In genomic region chr1:4268262-4268889, GRCh38 we compare ENCODE assay signal across 16 cellular contexts.
"Had no signal": no experiment of that assay in that cellular context is flagged by ENCODE, and none has a peak within 500 bp of the region (broad histone marks: within the 10 kb centered on the region; RNA-seq: fewer than 3 reads in every experiment).

No MANE protein-coding gene starts in this region.

- H3K36me3 ChIP-seq: colonic mucosa, pancreas, prostate gland, tibial nerve, upper lobe of right lung, vagina had no signal

- H3K9me3 ChIP-seq: colonic mucosa, pancreas, prostate gland, testis, tibial nerve, upper lobe of right lung, vagina had no signal

- H3K4me3 ChIP-seq: colonic mucosa, pancreas, prostate gland, testis, tibial nerve, upper lobe of right lung, vagina had no signal

- H3K9me3 Mint-ChIP-seq: stimulated activated naive B cell treated with anti-CD40 and anti-IgM and Interleukin-4, amounts not matched to agents 10 μg/mL and 1 μg/mL and 100 μg/mL, for 72 hours; stimulated activated naive CD8-positive, alpha-beta T cell treated with anti-CD3 and anti-CD28 coated beads, Interleukin-15, amount 100 ng/mL, for 72 hours had no signal

- H3K4me3 Mint-ChIP-seq: stimulated activated naive B cell treated with anti-CD40 and anti-IgM and Interleukin-4, amounts not matched to agents 10 μg/mL and 1 μg/mL and 100 μg/mL, for 72 hours; stimulated activated naive CD8-positive, alpha-beta T cell treated with anti-CD3 and anti-CD28 coated beads, Interleukin-15, amount 100 ng/mL, for 72 hours had no signal

- H3K4me1 ChIP-seq: colonic mucosa, foreskin keratinocyte, pancreas, prostate gland, testis, tibial nerve, upper lobe of right lung, vagina had no signal

- H3K36me3 Mint-ChIP-seq: naive thymus-derived CD8-positive, alpha-beta T cell; stimulated activated naive B cell treated with anti-CD40 and anti-IgM and Interleukin-4, amounts not matched to agents 10 μg/mL and 1 μg/mL and 100 μg/mL, for 72 hours had no signal

- H3K4me1 Mint-ChIP-seq: stimulated activated naive CD8-positive, alpha-beta T cell treated with anti-CD3 and anti-CD28 coated beads, Interleukin-15, amount 100 ng/mL, for 72 hours had no signal

- DNase-seq: colonic mucosa; dermis blood vessel endothelial cell; foreskin keratinocyte; hippocampal formation; mammary epithelial cell; naive thymus-derived CD8-positive, alpha-beta T cell; nucleus accumbens; pancreas; stimulated activated CD4-positive, alpha-beta T cell treated with anti-CD3 and anti-CD28 coated beads, Interleukin-4, amount 100 ng/mL, for 24 hours; stimulated activated naive B cell treated with anti-CD40 and anti-IgM and Interleukin-4, amounts not matched to agents 10 μg/mL and 1 μg/mL and 100 μg/mL, for 72 hours; stimulated activated naive CD8-positive, alpha-beta T cell treated with anti-CD3 and anti-CD28 coated beads, Interleukin-15, amount 100 ng/mL, for 72 hours; testis; upper lobe of right lung had no signal

- H3K27ac Mint-ChIP-seq: naive thymus-derived CD8-positive, alpha-beta T cell; stimulated activated naive B cell treated with anti-CD40 and anti-IgM and Interleukin-4, amounts not matched to agents 10 μg/mL and 1 μg/mL and 100 μg/mL, for 72 hours; stimulated activated naive CD8-positive, alpha-beta T cell treated with anti-CD3 and anti-CD28 coated beads, Interleukin-15, amount 100 ng/mL, for 72 hours had no signal

- H3K27ac ChIP-seq: colonic mucosa, foreskin keratinocyte, pancreas, prostate gland, testis, tibial nerve, upper lobe of right lung, vagina had no signal

- H3K27me3 ChIP-seq: colonic mucosa, foreskin keratinocyte, pancreas, testis, tibial nerve, vagina had no signal
